1 cellular context compared by ENCODE assay signal in the genomic region with DNA sequence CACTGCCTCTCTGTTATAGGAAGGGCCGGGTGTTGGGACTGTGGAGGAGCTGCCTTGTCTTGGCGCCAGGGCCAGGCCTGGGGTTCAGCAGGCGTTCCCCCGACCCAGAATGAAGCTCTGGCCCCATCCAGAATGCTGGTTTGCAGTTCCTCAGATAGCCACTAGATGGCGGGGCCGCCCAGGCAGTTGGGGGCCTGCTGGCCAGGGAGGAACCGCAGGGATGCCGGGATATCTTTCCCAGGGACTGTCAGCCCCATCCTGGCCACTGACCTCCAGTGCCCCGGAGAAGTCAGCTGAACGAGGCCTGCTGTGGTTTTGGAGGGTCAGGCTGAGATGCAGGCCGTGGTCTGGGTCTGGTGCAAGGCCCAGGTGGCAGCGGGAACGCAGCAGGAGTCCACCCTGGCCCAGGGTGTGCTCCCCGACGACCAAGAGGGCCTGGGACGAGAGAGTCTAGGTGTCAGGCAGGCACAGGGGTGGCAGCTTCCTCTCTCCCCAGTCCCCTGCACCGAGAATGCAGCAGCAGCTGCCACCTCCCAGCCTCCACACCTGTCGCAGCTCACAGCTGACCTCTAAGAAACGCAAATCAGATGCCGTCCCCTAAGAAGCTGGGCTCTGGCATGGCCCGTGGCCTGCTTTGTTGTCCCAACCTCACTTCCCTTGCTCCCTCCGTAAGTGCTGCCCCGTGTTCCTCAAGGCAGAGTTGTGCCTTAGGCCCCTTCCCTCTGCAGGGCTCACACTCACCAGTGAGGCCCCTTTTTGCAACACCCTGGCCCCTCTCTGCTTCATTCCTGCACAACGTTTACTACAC.
TF ChIP-seq lines count a peak whose summit lies in the region.

No MANE protein-coding gene starts in this region.

TF ChIP-seq in HCT116, 20 proteins besides CTCF, POLR2A, EP300 and RAD21:
- TF ChIP-seq CBX3 (IDR thresholded peaks at IDR 0.05; ENCODE audit: low read depth), result no peak
- no peak for TF ChIP-seq EZH2phosphoT487 (IDR thresholded peaks at IDR 0.05; ENCODE audit: borderline replicate concordance)
- no peak for TF ChIP-seq JUND (IDR thresholded peaks at IDR 0.05)
- TF ChIP-seq EZH2 (IDR thresholded peaks at IDR 0.05), result no peak
- TF ChIP-seq TCF7L2 (IDR thresholded peaks at IDR 0.05; ENCODE audit: borderline replicate concordance, extremely low read depth, insufficient read depth, insufficient read length), result no peak
- TF ChIP-seq ELF1 (IDR thresholded peaks at IDR 0.05; ENCODE audit: borderline replicate concordance, low read depth), result no peak
